In genomic region chr3:129607391-129608068, GRCh38 we compare ENCODE assay signal across 8 cellular contexts. TPM values are rescaled to one million over a fixed set of nuclear protein-coding genes. Genes with fewer than 3 reads are reported as not detected.
A peak's percentile ranks its signal among the peaks of the same experiment; 100 is the strongest.
DNase-seq lines count a peak whose midpoint lies in the region; ATAC-seq, FAIRE-seq and TF ChIP-seq lines count a peak whose summit lies in the region.

No MANE protein-coding gene starts in this region.

- H3K9me3 ChIP-seq in iPS-15b (ENCODE audit: control insufficient read depth, insufficient read depth, low read length) (no peaks in the 10 kb centered on the region), small intestine (ENCODE audit: control insufficient read depth, low read depth) (no peaks in the 10 kb centered on the region)

- H3K4me1 Mint-ChIP-seq in HFFc6 (ENCODE audit: low read depth), result peaks cover 80% of the 10 kb centered on the region
- H3K4me1 Mint-ChIP-seq in activated naive CD8-positive, alpha-beta T cell treated with anti-CD3 and anti-CD28 coated beads for 36 hours, result peaks cover 8% of the 10 kb centered on the region

- H3K4me3 ChIP-seq in iPS-15b (ENCODE audit: low read depth, low read length) (peak overlapping the region; percentile 75), small intestine (ENCODE audit: low read depth in 1 of 2, low read length in 2 of 2) (no peak overlapping the region)

- ATAC-seq in GM21390 (IDR thresholded peaks at IDR 0.05; ENCODE audit: unreplicated experiment), result no peak

- no peak for FAIRE-seq in small intestine (lab: Jason Lieb, UNC)

- no peaks in the 10 kb centered on the region for H3K36me3 Mint-ChIP-seq in HFFc6 (ENCODE audit: low read depth)
- no peaks in the 10 kb centered on the region for H3K36me3 Mint-ChIP-seq in activated naive CD8-positive, alpha-beta T cell treated with anti-CD3 and anti-CD28 coated beads for 36 hours

- no peaks in the 10 kb centered on the region for H3K9me3 Mint-ChIP-seq in HFFc6
- H3K9me3 Mint-ChIP-seq in activated naive CD8-positive, alpha-beta T cell treated with anti-CD3 and anti-CD28 coated beads for 36 hours, result no peaks in the 10 kb centered on the region

- H3K4me1 ChIP-seq in iPS-15b (ENCODE audit: control insufficient read depth, insufficient read depth, low read length), result peaks cover 16% of the 10 kb centered on the region
- no peaks in the 10 kb centered on the region for H3K4me1 ChIP-seq in small intestine (ENCODE audit: control insufficient read depth in 2 of 2, insufficient read depth in 1 of 2, low read depth in 1 of 2, low read length in 1 of 2)

- no peaks in the 10 kb centered on the region for H3K36me3 ChIP-seq in iPS-15b (ENCODE audit: control insufficient read depth, insufficient read depth, low read length)
- H3K36me3 ChIP-seq in small intestine (ENCODE audit: control insufficient read depth in 2 of 2, insufficient read depth in 2 of 2, low read length in 2 of 2), result no peaks in the 10 kb centered on the region

- DNase-seq in HFFc6 (no peak), small intestine (no peak), GM19238 (ENCODE audit: insufficient read length, low spot score) (no peak), GM10248 (ENCODE audit: extremely low spot score) (no peak), NCI-H1105 (lab: John Stamatoyannopoulos, UW) (no peak)
- no peak for DNase-seq in activated naive CD8-positive, alpha-beta T cell treated with anti-CD3 and anti-CD28 coated beads for 36 hours

- H3K4me3 Mint-ChIP-seq in HFFc6, result peak overlapping the region; percentile 92
- H3K4me3 Mint-ChIP-seq in activated naive CD8-positive, alpha-beta T cell treated with anti-CD3 and anti-CD28 coated beads for 36 hours, result peak overlapping the region; percentile 85

- CTCF ChIA-PET in GM10248 (lab: Yijun Ruan, JAX), result no interaction called here

- POLR2A ChIA-PET in GM10248 (lab: Yijun Ruan, JAX), result no interaction called here

- peak overlapping the region; percentile 76 for H3K9ac ChIP-seq in iPS-15b (ENCODE audit: low read depth, low read length)

- peak overlapping the region; percentile 15 to 87 for H3K27ac ChIP-seq in small intestine (ENCODE audit: low read depth in 1 of 2, low read length in 1 of 2)

- H3K27ac Mint-ChIP-seq in HFFc6, result peak overlapping the region; percentile 92
- H3K27ac Mint-ChIP-seq in activated naive CD8-positive, alpha-beta T cell treated with anti-CD3 and anti-CD28 coated beads for 36 hours, result no peak overlapping the region

- 36 to 47% (median 41%) methylated on average over 14 to 18 of the region's 18 CpGs for WGBS in small intestine, 3 donors

- H3K27me3 ChIP-seq in iPS-15b (ENCODE audit: control insufficient read depth, insufficient read depth, low read length) (peaks cover 23% of the 10 kb centered on the region), small intestine (ENCODE audit: control insufficient read depth in 2 of 2, insufficient read depth in 2 of 2, low read length in 2 of 2) (peaks cover 3 to 6% of the 10 kb centered on the region in 2 donors)

- H3K27me3 Mint-ChIP-seq in HFFc6 (ENCODE audit: insufficient read depth), result no peaks in the 10 kb centered on the region; the same call in 1 of the 2 replicates
- H3K27me3 Mint-ChIP-seq in activated naive CD8-positive, alpha-beta T cell treated with anti-CD3 and anti-CD28 coated beads for 36 hours, result peaks cover 36% of the 10 kb centered on the region

- TF ChIP-seq CTCF in HFFc6 (IDR thresholded peaks at IDR 0.05) (no peak), GM10248 (IDR thresholded peaks at IDR 0.05; ENCODE audit: control extremely low read depth, extremely low read depth, low read depth, missing control alignments) (no peak)

RNA-seq across cellular contexts. Expression of gene PLXND1, which starts 1.1 kb away (rescaled TPM):
- 100 to 1,000 TPM in 5 of 6 experiments, 10 to 100 TPM in 1; 86.7 to 118 (median 108) TPM for total RNA-seq in HFFc6 (2021; fragmentation: NEBNext Ultra II Directional; extraction: Animal tissue kit (Norgen Biotek cat#: 25700))
- 1 to 10 TPM; 1.5 to 1.6 TPM for total RNA-seq in activated naive CD8-positive, alpha-beta T cell treated with anti-CD3 and anti-CD28 coated beads for 36 hours
- 10 to 100 TPM in 1 of 3 donors, 1 to 10 TPM in 2; 3.4 to 54.7 (median 7.0) TPM for polyA plus RNA-seq in small intestine

Comparison
In these comparisons a context has a peak if more than half of its experiments do, and no peak if none do; other contexts are left out.
1. RNA of gene PLXND1, which starts 1.1 kb away (total RNA-seq): 86.7 to 118 TPM in HFFc6; 1.5 to 1.6 TPM in activated naive CD8-positive, alpha-beta T cell treated with anti-CD3 and anti-CD28 coated beads for 36 hours; every median in the first group is over 10 times any median in the second.